8 cellular contexts compared by ENCODE assay signal in the genomic region with DNA sequence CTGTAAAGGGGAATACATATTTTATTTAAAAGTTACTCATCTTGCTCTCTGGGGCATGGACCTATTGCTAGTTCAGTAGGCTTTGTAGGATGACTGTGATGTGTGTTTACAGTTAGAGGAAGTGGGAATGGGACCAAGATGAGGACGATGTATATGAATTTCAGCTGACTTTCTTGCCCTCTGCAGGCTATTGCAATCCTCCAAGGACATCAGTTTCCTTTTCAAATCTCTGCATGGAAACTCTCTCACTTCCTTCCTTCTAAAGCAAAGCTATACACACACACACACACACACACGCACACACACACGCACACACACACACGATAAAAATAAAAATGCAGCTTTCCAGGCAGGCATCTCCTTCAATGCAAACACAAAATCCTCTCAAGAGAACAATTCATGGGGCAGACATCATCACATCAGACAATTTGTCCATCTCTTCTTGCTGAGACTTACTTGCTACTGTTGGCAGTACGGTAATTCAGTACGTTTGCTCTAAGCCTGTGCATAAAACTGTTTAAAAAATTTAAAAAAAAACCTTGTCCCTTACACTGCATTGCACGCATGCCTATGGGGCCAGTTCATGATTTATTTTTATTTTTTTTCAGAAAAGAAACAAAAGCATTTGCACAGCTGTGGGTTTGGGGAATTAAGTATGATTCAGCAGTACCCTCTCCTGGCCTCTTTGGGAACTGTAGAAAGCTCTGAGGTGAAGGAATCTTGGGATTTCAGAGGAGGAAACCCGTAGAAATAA. TPM values are rescaled to one million over a fixed set of nuclear protein-coding genes. Genes with fewer than 3 reads are reported as not detected.
DNase-seq lines count a peak whose midpoint lies in the region; ATAC-seq, FAIRE-seq and TF ChIP-seq lines count a peak whose summit lies in the region.

No MANE protein-coding gene starts in this region.

- H3K36me3 Mint-ChIP-seq in neural progenitor cell: no peaks in the 10 kb centered on the region

- H3K4me1 Mint-ChIP-seq in neural progenitor cell: peaks cover 5% of the 10 kb centered on the region

- H3K27me3 ChIP-seq in Loucy (ENCODE audit: insufficient read depth, low read length, poor library complexity, severe bottlenecking) (no peaks in the 10 kb centered on the region), neural progenitor cell (no peaks in the 10 kb centered on the region)

- H3K36me3 ChIP-seq in Loucy (ENCODE audit: insufficient read depth, low read length): no peaks in the 10 kb centered on the region
- no peaks in the 10 kb centered on the region for H3K36me3 ChIP-seq in neural progenitor cell

- H3F3A ChIP-seq in Loucy (ENCODE audit: low read depth): no peaks in the 10 kb centered on the region
- no peaks in the 10 kb centered on the region for H3F3A ChIP-seq in neural progenitor cell (ENCODE audit: low read depth)

- no peaks in the 10 kb centered on the region for H3K9me3 Mint-ChIP-seq in neural progenitor cell

- H4K20me1 ChIP-seq in Loucy (ENCODE audit: insufficient read depth, low read length, poor library complexity, severe bottlenecking): no peaks in the 10 kb centered on the region
- no peaks in the 10 kb centered on the region for H4K20me1 ChIP-seq in neural progenitor cell (ENCODE audit: low read depth)

- peak; percentile 89 for FAIRE-seq in TTC549 (lab: Jason Lieb, UNC)

- H3K9ac ChIP-seq in Loucy (ENCODE audit: low read depth, low read length, poor library complexity, severe bottlenecking) (no peak overlapping the region), neural progenitor cell (no peak overlapping the region)

- H3K27me3 Mint-ChIP-seq in neural progenitor cell (ENCODE audit: insufficient read depth, low read depth): no peaks in the 10 kb centered on the region

- H3K79me2 ChIP-seq in Loucy (ENCODE audit: insufficient read depth, low read length) (no peaks in the 10 kb centered on the region), neural progenitor cell (ENCODE audit: low read depth) (no peaks in the 10 kb centered on the region)

- ATAC-seq in GM18519 (IDR thresholded peaks at IDR 0.05; ENCODE audit: low FRiP score, unreplicated experiment): no peak

- H3K27ac Mint-ChIP-seq in neural progenitor cell: no peak overlapping the region

- H3K4me2 ChIP-seq in Loucy (ENCODE audit: low read depth, low read length, poor library complexity, severe bottlenecking) (no peak overlapping the region), neural progenitor cell (no peak overlapping the region)

- H3K4me3 Mint-ChIP-seq in neural progenitor cell: no peak overlapping the region

- TF ChIP-seq CTCF in Loucy (conservative IDR thresholded peaks at IDR 0.05; ENCODE audit: low read length): peak; percentile 81
- peak; percentile 90 for TF ChIP-seq CTCF in neural progenitor cell (IDR thresholded peaks at IDR 0.05)

- H3K9me3 ChIP-seq in Loucy (ENCODE audit: insufficient read depth, low read depth, low read length) (no peaks in the 10 kb centered on the region), neural progenitor cell (ENCODE audit: low read depth) (no peaks in the 10 kb centered on the region)

- no peaks in the 10 kb centered on the region for H3K9me2 ChIP-seq in Loucy (replicated peaks; ENCODE audit: low read depth, low read length)

- H2AFZ ChIP-seq in Loucy (ENCODE audit: low read length) (peak overlapping the region; percentile 25; the same call in 1 of the 2 replicates), neural progenitor cell (replicated peaks) (peak overlapping the region; percentile 86)

- DNase-seq in NCI-H510A treated with DMSO at 0.1 percent for 48 hours (lab: John Stamatoyannopoulos, UW) (peak; percentile 21), NCI-H510A (lab: John Stamatoyannopoulos, UW) (no peak), fibroblast of peridontal ligament (ENCODE audit: extremely low read depth) (peak; percentile 91), neural progenitor cell (ENCODE audit: low spot score) (peak; percentile 53), mesenteric fat pad (ENCODE audit: low spot score) (no peak)

- no peak overlapping the region for H3K27ac ChIP-seq in neural progenitor cell

- H3K4me3 ChIP-seq in Loucy (ENCODE audit: low read length, poor library complexity, severe bottlenecking) (no peak overlapping the region), neural progenitor cell (no peak overlapping the region)

- H3K4me1 ChIP-seq in Loucy (ENCODE audit: insufficient read depth, low read length, poor library complexity, severe bottlenecking) (no peaks in the 10 kb centered on the region), neural progenitor cell (no peaks in the 10 kb centered on the region)

RNA-seq across cellular contexts. Expression of gene ICOS, which starts 27.2 kb away (rescaled TPM):
- not detected in 2 replicates for total RNA-seq in neural progenitor cell (ENCODE audit: low replicate concordance)
- 0.22 TPM for total RNA-seq in mesenteric fat pad

RNA-seq across cellular contexts. Expression of gene CTLA4, which starts 41.8 kb away (rescaled TPM):
- total RNA-seq in neural progenitor cell (ENCODE audit: low replicate concordance): not detected in 2 replicates
- 0.64 TPM for total RNA-seq in mesenteric fat pad

Comparison
In these comparisons a context has a peak if more than half of its experiments do, and no peak if none do; other contexts are left out.
1. DNase-seq: peak in NCI-H510A treated with DMSO at 0.1 percent for 48 hours (single experiment), fibroblast of peridontal ligament (single experiment) and neural progenitor cell (single experiment); none in NCI-H510A (single experiment) and mesenteric fat pad (single experiment).